In genomic region chr19:50909240-50910070, GRCh38 we compare ENCODE assay signal across 9 cellular contexts. TPM values are rescaled to one million over a fixed set of nuclear protein-coding genes. Genes with fewer than 3 reads are reported as not detected.
DNase-seq lines count a peak whose midpoint lies in the region; ATAC-seq, FAIRE-seq and TF ChIP-seq lines count a peak whose summit lies in the region.
"Had no signal": no experiment of that assay in that cellular context is flagged by ENCODE, and none has a peak within 500 bp of the region (broad histone marks: within the 10 kb centered on the region; RNA-seq: fewer than 3 reads in every experiment).

No MANE protein-coding gene starts in this region.

- H3K79me2 ChIP-seq in K562 (ENCODE audit: control insufficient read depth, insufficient read depth, low read length), result no peaks in the 10 kb centered on the region

- no peak for TF ChIP-seq CTCF in Caco-2 (IDR thresholded peaks at IDR 0.05; ENCODE audit: insufficient read depth in 1 of 2, low read depth in 1 of 2, low read length in 1 of 2, severe bottlenecking in 1 of 2, unreplicated experiment in 1 of 2)
- no peak for TF ChIP-seq CTCF in K562 (IDR thresholded peaks at IDR 0.05 in 2 of 3, conservative IDR thresholded peaks at IDR 0.05 in 1 of 3; ENCODE audit: insufficient read depth in 2 of 3, low read depth in 1 of 3, low read length in 3 of 3)
- TF ChIP-seq CTCF in natural killer cell (IDR thresholded peaks at IDR 0.05), result no peak

- POLR2A ChIA-PET in Caco-2 (lab: Charles Lee) (no interaction called here), K562 (lab: Yijun Ruan, JAX) (interaction anchor here (0.5 to 2.0 kb wide), 10 partner anchors 13 to 471 kb away, joined by 3 to 5 read pairs (median 3); no protein-coding TSS in a partner anchor)

- TF ChIP-seq RAD21 in K562 (CRISPR knock-in tag; conservative IDR thresholded peaks at IDR 0.05 in 1 of 2, IDR thresholded peaks at IDR 0.05 in 1 of 2), result no peak

- CTCF ChIA-PET in Caco-2 (lab: Charles Lee), result no interaction called here
- CTCF ChIA-PET in K562 (lab: Yijun Ruan, JAX; ENCODE audit: low intra/inter-chr PET ratio), result interaction anchor here (0.7 kb wide), 1 partner anchor 13 kb away, joined by 3 read pairs; no protein-coding TSS in a partner anchor

- 5% methylated on average over 31 of the region's 36 CpGs for WGBS in K562 (ENCODE audit: insufficient coverage, low coverage, missing lambda C conversion rate)

- peaks cover 12% of the 10 kb centered on the region for H3K27me3 Mint-ChIP-seq in Caco-2 (ENCODE audit: insufficient read depth, unreplicated experiment)
- H3K27me3 Mint-ChIP-seq in natural killer cell (ENCODE audit: low read depth in 2 of 2), result peaks cover 47 to 48% of the 10 kb centered on the region in 2 donors

- H3K4me3 ChIP-seq in Caco-2 (ENCODE audit: low read depth, low read length) (no peak overlapping the region), K562 (peak overlapping the region; percentile 19; the same call in 1 of the 2 replicates)

- H3K27ac Mint-ChIP-seq in Caco-2 (ENCODE audit: unreplicated experiment), result no peak overlapping the region
- no peak overlapping the region for H3K27ac Mint-ChIP-seq in natural killer cell

- H3K4me1 Mint-ChIP-seq in Caco-2 (ENCODE audit: low read depth, unreplicated experiment) (no peaks in the 10 kb centered on the region), natural killer cell (peaks cover 0 to 10% of the 10 kb centered on the region in 2 donors)

- no peak overlapping the region for H3K4me3 Mint-ChIP-seq in Caco-2 (ENCODE audit: unreplicated experiment)
- H3K4me3 Mint-ChIP-seq in natural killer cell, result peak overlapping the region; percentile 28

- DNase-seq in Caco-2 (peak; percentile 42 to 81), NCI-H526 treated with DMSO at 0.1 percent for 48 hours (lab: John Stamatoyannopoulos, UW) (peak; percentile 45), K562 (ENCODE audit: extremely low read depth in 1 of 4, low spot score in 3 of 4) (peak; percentile 93 to 99 (median 98)), natural killer cell (no peak), H4 (ENCODE audit: low spot score) (no peak), activated gamma-delta T cell treated with Interleukin-2 at 50 U/mL for 16 hours (no peak)

- no peaks in the 10 kb centered on the region for H3K9me3 Mint-ChIP-seq in Caco-2 (ENCODE audit: unreplicated experiment)
- no peaks in the 10 kb centered on the region for H3K9me3 Mint-ChIP-seq in natural killer cell

- peaks cover 3% of the 10 kb centered on the region; the same call in 1 of the 2 replicates for H4K20me1 ChIP-seq in K562 (replicated peaks; ENCODE audit: control insufficient read depth, insufficient read depth, low read length)

- no peaks in the 10 kb centered on the region for H3K4me1 ChIP-seq in Caco-2
- peaks cover 0 to 28% of the 10 kb centered on the region in 2 experiments; a peak in 3 of 5 replicates for H3K4me1 ChIP-seq in K562 (replicated peaks in 1 of 2; ENCODE audit: control insufficient read depth in 2 of 2, insufficient read depth in 2 of 2, low read length in 2 of 2)

- H3K36me3 ChIP-seq in Caco-2 (ENCODE audit: control insufficient read depth, insufficient read depth, low read length), result no peaks in the 10 kb centered on the region
- H3K36me3 ChIP-seq in K562 (ENCODE audit: control insufficient read depth, insufficient read depth, low read length), result no peaks in the 10 kb centered on the region

- intact Hi-C loops in Caco-2 (cut with micrococcal nuclease; ENCODE audit: unreplicated experiment), result no loop called here
- intact Hi-C loops in K562 (cut with micrococcal nuclease), result no loop called here
- intact Hi-C loops in natural killer cell (cut with micrococcal nuclease), result no loop called here

- H3K4me2 ChIP-seq in K562 (ENCODE audit: insufficient read depth, low read length), result peak overlapping the region; percentile 56; the same call in 1 of the 2 replicates

- H3K36me3 Mint-ChIP-seq in Caco-2 (ENCODE audit: insufficient read depth, unreplicated experiment) (no peaks in the 10 kb centered on the region), natural killer cell (no peaks in the 10 kb centered on the region)

- in situ Hi-C loops in K562 (cut with MboI), result loop anchor here (10.0 kb wide), 1 partner anchor 375 kb away; no protein-coding TSS in a partner anchor

- H2AFZ ChIP-seq in K562 (ENCODE audit: low read depth, low read length), result peak overlapping the region; percentile 47; the same call in 1 of the 2 replicates

- no peak for TF ChIP-seq EP300 in K562 (IDR thresholded peaks at IDR 0.05; ENCODE audit: low read length)

- H3K27ac ChIP-seq in K562 (ENCODE audit: extremely low read depth, low read depth, low read length), result no peak overlapping the region

- no peaks in the 10 kb centered on the region for H3K9me1 ChIP-seq in K562 (ENCODE audit: control insufficient read depth, insufficient read depth, low read length)

- H3K27me3 ChIP-seq in Caco-2 (replicated peaks; ENCODE audit: control insufficient read depth, insufficient read depth, low read length) (no peaks in the 10 kb centered on the region), K562 (ENCODE audit: control insufficient read depth in 2 of 2, insufficient read depth in 2 of 2, low read length in 2 of 2) (peaks cover 24 to 46% of the 10 kb centered on the region in 2 experiments; a peak in 4 of 5 replicates)

- H3K9ac ChIP-seq in K562 (ENCODE audit: insufficient read depth in 1 of 2, low read depth in 2 of 2, low read length in 2 of 2), result peak overlapping the region in 1 of 2 experiments; percentile 73; a peak in 1 of 4 replicates

- ATAC-seq in GM21360 (IDR thresholded peaks at IDR 0.05; ENCODE audit: unreplicated experiment) (peak; percentile 62), K562 (peak; percentile 99), natural killer cell (peak in 1 of 3 donors; percentile 62), GM18873 (IDR thresholded peaks at IDR 0.05; ENCODE audit: low FRiP score, unreplicated experiment) (no peak)

- H3K9me3 ChIP-seq in Caco-2, result no peaks in the 10 kb centered on the region
- H3K9me3 ChIP-seq in K562 (replicated peaks; ENCODE audit: control insufficient read depth, insufficient read depth, low read depth, low read length), result no peaks in the 10 kb centered on the region

- FAIRE-seq in K562 (lab: Jason Lieb, UNC), result peak; percentile 93
- FAIRE-seq: endometrium had no signal

- BruUV-seq in Caco-2 (replicated peaks; lab: Mats Ljungman, UMichigan), result no TSS peak
- BruUV-seq in K562 (replicated peaks; lab: Mats Ljungman, UMichigan), result no TSS peak

- TF ChIP-seq POLR2A in K562 (conservative IDR thresholded peaks at IDR 0.05), result no peak

RNA-seq across cellular contexts. Expression of gene KLK4, which starts 1.7 kb away (rescaled TPM):
- not detected in 2 replicates for total RNA-seq in Caco-2 (2022)
- total RNA-seq in K562 (2011; cell fraction: chromatin; rRNA removed; ENCODE audit: low replicate concordance), result not detected in 2 replicates
- total RNA-seq in K562 (2011; cell fraction: nucleolus; rRNA removed), result not detected in 2 replicates
- not detected in 2 replicates for total RNA-seq in K562 (2011; cell fraction: nucleoplasm; rRNA removed)
- not detected in 2 replicates for total RNA-seq in K562 (2014; rRNA removed)
- total RNA-seq in K562 (2014; rRNA removed; fragmentation: Illumina TruSeq; extraction: Trizol), result not detected in 2 replicates
- total RNA-seq in K562 (2015; rRNA removed; fragmentation: Illumina TruSeq; extraction: Trizol), result not detected in 2 replicates
- total RNA-seq in K562 (2021), result not detected in 2 replicates
- polyA plus RNA-seq in K562 (2011; rRNA removed), result not detected in 2 replicates
- polyA plus RNA-seq in K562 (2011; cell fraction: cytosol; rRNA removed), result not detected in 2 replicates
- polyA plus RNA-seq in K562 (2011; cell fraction: nucleus; rRNA removed), result not detected in 2 replicates
- 0.10 TPM in 1 of 2 replicates, not detected in the other for polyA plus RNA-seq in K562 (2012)
- not detected in 2 replicates for polyA plus RNA-seq in K562 (2014; fragmentation: Illumina TruSeq; extraction: Trizol)
- polyA plus RNA-seq in K562 (2014; fragmentation: Nextera tagmentation; extraction: Ambion mirVana), result not detected
- not detected in 2 replicates for polyA plus RNA-seq in K562 (2014; rRNA removed)
- polyA minus RNA-seq in K562 (2011; rRNA and poly(A)+ RNA removed), result not detected in 2 replicates
- not detected in 2 replicates for polyA minus RNA-seq in K562 (2011; cell fraction: cytosol; rRNA and poly(A)+ RNA removed)
- polyA minus RNA-seq in K562 (2011; cell fraction: nucleus; rRNA and poly(A)+ RNA removed), result not detected in 2 replicates
- total RNA-seq in natural killer cell, result not detected
- total RNA-seq in H4 (2014; rRNA removed; shearing (Covaris generic)), result not detected in 2 replicates

RNA-seq across cellular contexts. Expression of gene KLK2, which starts 36.2 kb away (rescaled TPM):
- total RNA-seq in Caco-2 (2022) (not detected in 2 replicates), K562 (2014; rRNA removed) (not detected in 2 replicates), K562 (2014; rRNA removed; fragmentation: Illumina TruSeq; extraction: Trizol) (0.47 TPM in 1 of 2 replicates, not detected in the other), K562 (2015; rRNA removed; fragmentation: Illumina TruSeq; extraction: Trizol) (0.18 and 0.38 TPM in 2 replicates), K562 (2021) (0.24 and 0.74 TPM in 2 replicates), natural killer cell (not detected)
- total RNA-seq in K562 (2011; cell fraction: chromatin; rRNA removed; ENCODE audit: low replicate concordance), result 1.3 and 4.1 TPM in 2 replicates
- total RNA-seq in K562 (2011; cell fraction: nucleolus; rRNA removed), result 1.3 and 1.8 TPM in 2 replicates
- total RNA-seq in K562 (2011; cell fraction: nucleoplasm; rRNA removed), result 0.88 and 2.5 TPM in 2 replicates
- polyA plus RNA-seq in K562 (2011; rRNA removed) (0.31 and 0.39 TPM in 2 replicates), K562 (2014; fragmentation: Illumina TruSeq; extraction: Trizol) (0.25 and 0.69 TPM in 2 replicates), K562 (2014; fragmentation: Nextera tagmentation; extraction: Ambion mirVana) (under 1 TPM; 0.11 to 0.22 TPM), K562 (2014; rRNA removed) (0.11 and 0.46 TPM in 2 replicates)
- polyA plus RNA-seq in K562 (2011; cell fraction: cytosol; rRNA removed), result 0.52 TPM in 1 of 2 replicates, not detected in the other
- 0.94 and 2.9 TPM in 2 replicates for polyA plus RNA-seq in K562 (2011; cell fraction: nucleus; rRNA removed)
- 0.40 and 0.76 TPM in 2 replicates for polyA plus RNA-seq in K562 (2012)
- 0.42 TPM in 1 of 2 replicates, not detected in the other for polyA minus RNA-seq in K562 (2011; rRNA and poly(A)+ RNA removed)
- polyA minus RNA-seq in K562 (2011; cell fraction: cytosol; rRNA and poly(A)+ RNA removed), result not detected in 2 replicates
- polyA minus RNA-seq in K562 (2011; cell fraction: nucleus; rRNA and poly(A)+ RNA removed), result 0.40 and 0.44 TPM in 2 replicates
- not detected in 2 replicates for total RNA-seq in H4 (2014; rRNA removed; shearing (Covaris generic))

RNA-seq across cellular contexts. Expression of gene KLK5, which starts 43.4 kb away (rescaled TPM):
- total RNA-seq in Caco-2 (2022) (not detected in 2 replicates), K562 (2014; rRNA removed) (not detected in 2 replicates), K562 (2014; rRNA removed; fragmentation: Illumina TruSeq; extraction: Trizol) (not detected in 2 replicates), K562 (2015; rRNA removed; fragmentation: Illumina TruSeq; extraction: Trizol) (not detected in 2 replicates), K562 (2021) (not detected in 2 replicates), natural killer cell (not detected)
- not detected in 2 replicates for total RNA-seq in K562 (2011; cell fraction: chromatin; rRNA removed; ENCODE audit: low replicate concordance)
- not detected in 2 replicates for total RNA-seq in K562 (2011; cell fraction: nucleolus; rRNA removed)
- total RNA-seq in K562 (2011; cell fraction: nucleoplasm; rRNA removed), result not detected in 2 replicates
- polyA plus RNA-seq in K562 (2011; rRNA removed) (not detected in 2 replicates), K562 (2014; fragmentation: Illumina TruSeq; extraction: Trizol) (not detected in 2 replicates), K562 (2014; fragmentation: Nextera tagmentation; extraction: Ambion mirVana) (not detected), K562 (2014; rRNA removed) (not detected in 2 replicates)
- not detected in 2 replicates for polyA plus RNA-seq in K562 (2011; cell fraction: cytosol; rRNA removed)
- polyA plus RNA-seq in K562 (2011; cell fraction: nucleus; rRNA removed), result not detected in 2 replicates
- polyA plus RNA-seq in K562 (2012), result not detected in 2 replicates
- polyA minus RNA-seq in K562 (2011; rRNA and poly(A)+ RNA removed), result not detected in 2 replicates
- polyA minus RNA-seq in K562 (2011; cell fraction: cytosol; rRNA and poly(A)+ RNA removed), result not detected in 2 replicates
- polyA minus RNA-seq in K562 (2011; cell fraction: nucleus; rRNA and poly(A)+ RNA removed), result not detected in 2 replicates
- 0.64 TPM in 1 of 2 replicates, not detected in the other for total RNA-seq in H4 (2014; rRNA removed; shearing (Covaris generic))

RNA-seq across cellular contexts. Expression of gene KLK3, which starts 54.7 kb away (rescaled TPM):
- total RNA-seq in Caco-2 (2022), result not detected in 2 replicates
- not detected in 2 replicates for total RNA-seq in K562 (2011; cell fraction: chromatin; rRNA removed; ENCODE audit: low replicate concordance)
- total RNA-seq in K562 (2011; cell fraction: nucleolus; rRNA removed), result not detected in 2 replicates
- not detected in 2 replicates for total RNA-seq in K562 (2011; cell fraction: nucleoplasm; rRNA removed)
- not detected in 2 replicates for total RNA-seq in K562 (2014; rRNA removed)
- not detected in 2 replicates for total RNA-seq in K562 (2014; rRNA removed; fragmentation: Illumina TruSeq; extraction: Trizol)
- total RNA-seq in K562 (2015; rRNA removed; fragmentation: Illumina TruSeq; extraction: Trizol), result not detected in 2 replicates
- not detected in 2 replicates for total RNA-seq in K562 (2021)
- not detected in 2 replicates for polyA plus RNA-seq in K562 (2011; rRNA removed)
- polyA plus RNA-seq in K562 (2011; cell fraction: cytosol; rRNA removed), result not detected in 2 replicates
- not detected in 2 replicates for polyA plus RNA-seq in K562 (2011; cell fraction: nucleus; rRNA removed)
- polyA plus RNA-seq in K562 (2012), result not detected in 2 replicates
- polyA plus RNA-seq in K562 (2014; fragmentation: Illumina TruSeq; extraction: Trizol), result not detected in 2 replicates
- polyA plus RNA-seq in K562 (2014; fragmentation: Nextera tagmentation; extraction: Ambion mirVana), result not detected
- not detected in 2 replicates for polyA plus RNA-seq in K562 (2014; rRNA removed)
- polyA minus RNA-seq in K562 (2011; rRNA and poly(A)+ RNA removed), result not detected in 2 replicates
- polyA minus RNA-seq in K562 (2011; cell fraction: cytosol; rRNA and poly(A)+ RNA removed), result not detected in 2 replicates
- polyA minus RNA-seq in K562 (2011; cell fraction: nucleus; rRNA and poly(A)+ RNA removed), result not detected in 2 replicates
- not detected for total RNA-seq in natural killer cell
- not detected in 2 replicates for total RNA-seq in H4 (2014; rRNA removed; shearing (Covaris generic))

RNA-seq across cellular contexts. Expression of gene KLK6, which starts 59.9 kb away (rescaled TPM):
- 1.3 and 1.5 TPM in 2 replicates for total RNA-seq in Caco-2 (2022)
- not detected in 2 replicates for total RNA-seq in K562 (2011; cell fraction: chromatin; rRNA removed; ENCODE audit: low replicate concordance)
- total RNA-seq in K562 (2011; cell fraction: nucleolus; rRNA removed), result not detected in 2 replicates
- not detected in 2 replicates for total RNA-seq in K562 (2011; cell fraction: nucleoplasm; rRNA removed)
- not detected in 2 replicates for total RNA-seq in K562 (2014; rRNA removed)
- not detected in 2 replicates for total RNA-seq in K562 (2014; rRNA removed; fragmentation: Illumina TruSeq; extraction: Trizol)
- total RNA-seq in K562 (2015; rRNA removed; fragmentation: Illumina TruSeq; extraction: Trizol), result not detected in 2 replicates
- total RNA-seq in K562 (2021), result not detected in 2 replicates
- polyA plus RNA-seq in K562 (2011; rRNA removed), result not detected in 2 replicates
- not detected in 2 replicates for polyA plus RNA-seq in K562 (2011; cell fraction: cytosol; rRNA removed)
- 0.11 TPM in 1 of 2 replicates, not detected in the other for polyA plus RNA-seq in K562 (2011; cell fraction: nucleus; rRNA removed)
- polyA plus RNA-seq in K562 (2012), result not detected in 2 replicates
- not detected in 2 replicates for polyA plus RNA-seq in K562 (2014; fragmentation: Illumina TruSeq; extraction: Trizol)
- not detected for polyA plus RNA-seq in K562 (2014; fragmentation: Nextera tagmentation; extraction: Ambion mirVana)
- not detected in 2 replicates for polyA plus RNA-seq in K562 (2014; rRNA removed)
- polyA minus RNA-seq in K562 (2011; rRNA and poly(A)+ RNA removed), result not detected in 2 replicates
- not detected in 2 replicates for polyA minus RNA-seq in K562 (2011; cell fraction: cytosol; rRNA and poly(A)+ RNA removed)
- polyA minus RNA-seq in K562 (2011; cell fraction: nucleus; rRNA and poly(A)+ RNA removed), result not detected in 2 replicates
- not detected for total RNA-seq in natural killer cell
- not detected in 2 replicates for total RNA-seq in H4 (2014; rRNA removed; shearing (Covaris generic))

Comparison
In these comparisons a context has a peak if more than half of its experiments do, and no peak if none do; other contexts are left out.
1. DNase-seq: peak in Caco-2 (2 of 2), NCI-H526 treated with DMSO at 0.1 percent for 48 hours (single experiment) and K562 (4 of 4); none in natural killer cell (single experiment), H4 (single experiment) and activated gamma-delta T cell treated with Interleukin-2 at 50 U/mL for 16 hours (single experiment).